20 cellular contexts compared by ENCODE assay signal in genomic region chr2:12589802-12590320, GRCh38.
DNase-seq lines count a peak whose midpoint lies in the region; ATAC-seq, FAIRE-seq and TF ChIP-seq lines count a peak whose summit lies in the region.
"Had no signal": no experiment of that assay in that cellular context is flagged by ENCODE, and none has a peak within 500 bp of the region (broad histone marks: within the 10 kb centered on the region; RNA-seq: fewer than 3 reads in every experiment).

No MANE protein-coding gene starts in this region.

- H3K27me3 ChIP-seq in DOHH2 (ENCODE audit: control insufficient read depth, low read length) (no peaks in the 10 kb centered on the region), H9 (ENCODE audit: insufficient read depth, low read length) (no peaks in the 10 kb centered on the region), GM12878 (replicated peaks in 1 of 2; ENCODE audit: control insufficient read depth in 2 of 2, insufficient read depth in 2 of 2, low read length in 1 of 2) (no peaks in the 10 kb centered on the region), parathyroid adenoma (ENCODE audit: control insufficient read depth, insufficient read depth, low read length) (no peaks in the 10 kb centered on the region)
- H3K27me3 ChIP-seq: SJSA1 had no signal

- in situ Hi-C loops in GM12878 (cut with MboI) = no loop called here

- H2BK20ac ChIP-seq in H9 (ENCODE audit: low read depth, low read length, poor library complexity, severe bottlenecking) = no peak overlapping the region

- no peak overlapping the region for H4K91ac ChIP-seq in H9 (ENCODE audit: insufficient read length, low read depth, low read length)

- no peaks in the 10 kb centered on the region for H3K36me3 Mint-ChIP-seq in H9 (ENCODE audit: insufficient read depth in 1 of 3, low read depth in 3 of 3)

- no peak overlapping the region for H2BK12ac ChIP-seq in H9 (ENCODE audit: insufficient read length, low read depth, low read length)

- BruUV-seq in GM12878 (replicated peaks; lab: Mats Ljungman, UMichigan) = no TSS peak

- no peak overlapping the region for H3K23ac ChIP-seq in H9 (ENCODE audit: insufficient read length, low read depth, low read length)

- RAD21 ChIA-PET in GM12878 (lab: Charles Lee; ENCODE audit: unreplicated experiment) = interaction anchor here (0.5 kb wide), 1 partner anchor 757 kb away, joined by 4 read pairs; no protein-coding TSS in a partner anchor

- H3K36me3 ChIP-seq in DOHH2 (ENCODE audit: control insufficient read depth, low read length) = no peaks in the 10 kb centered on the region
- H3K36me3 ChIP-seq in GM12878 (ENCODE audit: control insufficient read depth in 2 of 2, insufficient read depth in 2 of 2, low read length in 1 of 2) = no peaks in the 10 kb centered on the region
- no peaks in the 10 kb centered on the region for H3K36me3 ChIP-seq in parathyroid adenoma (ENCODE audit: control insufficient read depth, insufficient read depth, low read length)
- H3K36me3 ChIP-seq: BLaER1 treated with 17β-estradiol and CSF1 and Interleukin-3, amounts not matched to agents 10 nM and 100 nM; SJSA1 had no signal

- H3K4me3 ChIP-seq in DOHH2 (ENCODE audit: low read length) (peak overlapping the region; percentile 45), GM12878 (no peak overlapping the region), parathyroid adenoma (ENCODE audit: low read depth, low read length) (no peak overlapping the region)
- H3K4me3 ChIP-seq: BLaER1 treated with 17β-estradiol and CSF1 and Interleukin-3, amounts not matched to agents 10 nM and 100 nM; SJSA1 had no signal

- H3T11ph ChIP-seq in H9 (ENCODE audit: low read length) = peak overlapping the region; percentile 53

- no peak overlapping the region for H2BK120ac ChIP-seq in H9 (ENCODE audit: low read depth, low read length, poor library complexity, severe bottlenecking)

- H2AFZ ChIP-seq in H9 (ENCODE audit: low read length) = no peak overlapping the region
- H2AFZ ChIP-seq in GM12878 (ENCODE audit: control insufficient read depth, low read depth, low read length) = no peak overlapping the region
- H2AFZ ChIP-seq in parathyroid adenoma = peak overlapping the region; percentile 12

- no peak overlapping the region for H3K56ac ChIP-seq in H9 (ENCODE audit: insufficient read length, low read depth, low read length)

- TF ChIP-seq RAD21 in GM12878 (IDR thresholded peaks at IDR 0.05; ENCODE audit: insufficient read depth, low read depth, low read length) = no peak

- no peak overlapping the region for H3K4me3 Mint-ChIP-seq in H9
- H3K4me3 Mint-ChIP-seq: CD8-positive, alpha-beta memory T cell had no signal

- intact Hi-C loops in GM12878 (cut with micrococcal nuclease; ENCODE audit: unreplicated experiment) = loop anchor here (10.0 kb wide), 1 partner anchor 755 kb away; no protein-coding TSS in a partner anchor
- intact Hi-C loops in sciatic nerve (cut with DNase I) = no loop called here

- TF ChIP-seq CTCF in DOHH2 (IDR thresholded peaks at IDR 0.05; ENCODE audit: low read depth, low read length, poor library complexity, severe bottlenecking) (no peak), H9 (conservative IDR thresholded peaks at IDR 0.05) (no peak), GM12878 (IDR thresholded peaks at IDR 0.05 in 2 of 3, conservative IDR thresholded peaks at IDR 0.05 in 1 of 3; ENCODE audit: control insufficient read depth in 2 of 3, extremely low read depth in 1 of 3, insufficient read depth in 1 of 3, low read depth in 3 of 3, low read length in 3 of 3) (no peak), parathyroid adenoma (IDR thresholded peaks at IDR 0.05) (no peak)

- no peak for DNase-seq in H9
- no peak for DNase-seq in GM12878 (ENCODE audit: low read depth, low spot score)
- DNase-seq in LoVo (ENCODE audit: low spot score) = no peak
- DNase-seq in sciatic nerve (ENCODE audit: low spot score) = no peak
- DNase-seq: Calu3; CD8-positive, alpha-beta memory T cell; GF-D8; HCEC 1CT; IMR-90; NCI-H1105; NCI-H2081; NCI-H524 treated with DMSO at 0.1 percent for 48 hours; NCI-H82 had no signal

- no peaks in the 10 kb centered on the region for H3K9me2 ChIP-seq in DOHH2 (replicated peaks; ENCODE audit: control insufficient read depth, low read length)

- CTCF ChIA-PET in GM12878 (lab: Yijun Ruan, JAX) = interaction anchor here (0.8 to 1.2 kb wide), 3 partner anchors 11 to 44 kb away, joined by 3 read pairs; no protein-coding TSS in a partner anchor

- no peak overlapping the region for H2BK5ac ChIP-seq in H9 (ENCODE audit: insufficient read length, low read length)

- H2BK15ac ChIP-seq in H9 (ENCODE audit: low read depth, low read length) = no peak overlapping the region

- no peak overlapping the region for H3K18ac ChIP-seq in H9 (ENCODE audit: insufficient read length, low read depth, low read length)

- H3K27ac Mint-ChIP-seq in H9 = no peak overlapping the region

- no peak overlapping the region for H2AK5ac ChIP-seq in H9 (ENCODE audit: insufficient read length, low read length)

- no peak overlapping the region for H3K4ac ChIP-seq in H9 (ENCODE audit: low read depth, low read length)

- peaks cover 13% of the 10 kb centered on the region for H3F3A ChIP-seq in DOHH2 (ENCODE audit: control insufficient read depth, insufficient read depth)

- no peak overlapping the region for H3K14ac ChIP-seq in H9 (ENCODE audit: insufficient read depth, low read length)

- ATAC-seq in GM12878 = peak; percentile 41; the same call in 2 of the 3 replicates
- no peak for ATAC-seq in sciatic nerve
- ATAC-seq in GM21447 (IDR thresholded peaks at IDR 0.05; ENCODE audit: unreplicated experiment) = no peak
- ATAC-seq: Right ventricle myocardium inferior had no signal

- TF ChIP-seq POLR2A in GM12878 (IDR thresholded peaks at IDR 0.05; ENCODE audit: low read depth, low read length) = no peak

- peak overlapping the region; percentile 55 for H3K27ac ChIP-seq in DOHH2 (ENCODE audit: low read depth, low read length)
- no peak overlapping the region for H3K27ac ChIP-seq in H9 (ENCODE audit: insufficient read length, low read depth, low read length)
- H3K27ac ChIP-seq in GM12878 (ENCODE audit: control insufficient read depth, insufficient read depth) = no peak overlapping the region
- no peak overlapping the region for H3K27ac ChIP-seq in parathyroid adenoma
- H3K27ac ChIP-seq: BLaER1 treated with 17β-estradiol and CSF1 and Interleukin-3, amounts not matched to agents 10 nM and 100 nM; KMS-11; SJSA1 had no signal

- H4K20me1 ChIP-seq in DOHH2 (ENCODE audit: control insufficient read depth, insufficient read depth, low read depth, low read length) (no peaks in the 10 kb centered on the region), H9 (ENCODE audit: control insufficient read depth, insufficient read depth, insufficient read length) (no peaks in the 10 kb centered on the region), GM12878 (ENCODE audit: control insufficient read depth, insufficient read depth) (no peaks in the 10 kb centered on the region)
- H4K20me1 ChIP-seq: BLaER1 treated with 17β-estradiol and CSF1 and Interleukin-3, amounts not matched to agents 10 nM and 100 nM had no signal

- no peaks in the 10 kb centered on the region for H3K9me3 Mint-ChIP-seq in H9
- H3K9me3 Mint-ChIP-seq: CD8-positive, alpha-beta memory T cell had no signal

- H3K4me2 ChIP-seq in DOHH2 (ENCODE audit: low read length) (peak overlapping the region; percentile 60), H9 (ENCODE audit: insufficient read depth, insufficient read length, low read length) (no peak overlapping the region), GM12878 (ENCODE audit: control insufficient read depth, insufficient read depth) (peak overlapping the region; percentile 41), parathyroid adenoma (ENCODE audit: low read length) (no peak overlapping the region)
- H3K4me2 ChIP-seq: KMS-11 had no signal

- no peak overlapping the region for H4K8ac ChIP-seq in H9 (replicated peaks; ENCODE audit: insufficient read length, low read depth, low read length)

- H3K79me1 ChIP-seq in H9 (ENCODE audit: insufficient read depth, low read depth, low read length, poor library complexity, severe bottlenecking) = no peaks in the 10 kb centered on the region

- POLR2A ChIA-PET in GM12878 (lab: Charles Lee) = no interaction called here

- no peaks in the 10 kb centered on the region for H3K9me3 ChIP-seq in DOHH2 (ENCODE audit: control insufficient read depth, insufficient read depth, low read length)
- H3K9me3 ChIP-seq in H9 (ENCODE audit: control insufficient read depth, low read depth, low read length) = no peaks in the 10 kb centered on the region
- no peaks in the 10 kb centered on the region for H3K9me3 ChIP-seq in GM12878 (replicated peaks; ENCODE audit: control insufficient read depth, insufficient read depth, low read length)
- no peaks in the 10 kb centered on the region for H3K9me3 ChIP-seq in parathyroid adenoma (ENCODE audit: control insufficient read depth, low read length)
- H3K9me3 ChIP-seq: BLaER1 treated with 17β-estradiol and CSF1 and Interleukin-3, amounts not matched to agents 10 nM and 100 nM; SJSA1 had no signal

- H3K79me2 ChIP-seq in DOHH2 (ENCODE audit: control insufficient read depth, low read length) (no peaks in the 10 kb centered on the region), H9 (ENCODE audit: insufficient read depth, low read length) (no peaks in the 10 kb centered on the region), GM12878 (ENCODE audit: control insufficient read depth, insufficient read depth, low read length) (no peaks in the 10 kb centered on the region), parathyroid adenoma (no peaks in the 10 kb centered on the region)

- H3K4me1 ChIP-seq in DOHH2 (ENCODE audit: control insufficient read depth, low read length) (peaks cover 57% of the 10 kb centered on the region), H9 (ENCODE audit: insufficient read depth, low read length) (no peaks in the 10 kb centered on the region), GM12878 (ENCODE audit: control insufficient read depth, insufficient read depth, low read length) (peaks cover 19% of the 10 kb centered on the region), parathyroid adenoma (no peaks in the 10 kb centered on the region)

- FAIRE-seq in GM12878 (lab: Jason Lieb, UNC) = no peak

- H3K9ac ChIP-seq in H9 (ENCODE audit: extremely low read depth, insufficient read length, low read length) (no peak overlapping the region), GM12878 (ENCODE audit: control insufficient read depth, insufficient read depth, low read length) (no peak overlapping the region), parathyroid adenoma (no peak overlapping the region)
- H3K9ac ChIP-seq: BLaER1 treated with 17β-estradiol and CSF1 and Interleukin-3, amounts not matched to agents 10 nM and 100 nM; KMS-11 had no signal

- H3K4me1 Mint-ChIP-seq in H9 = no peaks in the 10 kb centered on the region

- no CpG with 5 or more reads among the region's 5 CpGs for WGBS in H9 (ENCODE audit: extremely low coverage, insufficient read length, low lambda C conversion rate)
- 33% methylated on average over 5 of the region's 5 CpGs for WGBS in GM12878 (ENCODE audit: insufficient coverage, insufficient replicate concordance, low lambda C conversion rate, missing lambda C conversion rate)

- no peak overlapping the region for H4K5ac ChIP-seq in H9 (ENCODE audit: insufficient read length, low read depth, low read length)

- TF ChIP-seq EP300 in GM12878 (IDR thresholded peaks at IDR 0.05; ENCODE audit: borderline replicate concordance in 1 of 2, control insufficient read depth in 1 of 2, low read depth in 2 of 2, low read length in 2 of 2) = no peak

- H3K27me3 Mint-ChIP-seq in H9 (ENCODE audit: low read depth) = no peaks in the 10 kb centered on the region
- H3K27me3 Mint-ChIP-seq: CD8-positive, alpha-beta memory T cell had no signal

- SMC1A ChIA-PET in GM12878 (lab: Charles Lee; ENCODE audit: uncharacterized antibody, unreplicated experiment) = interaction anchor here (1.0 kb wide), 1 partner anchor 43 kb away, joined by 3 read pairs; no protein-coding TSS in a partner anchor

- H3K23me2 ChIP-seq in H9 (ENCODE audit: insufficient read length, low read depth, low read length, poor library complexity, severe bottlenecking) = no peaks in the 10 kb centered on the region

Comparison
In these comparisons a context has a peak if more than half of its experiments do, and no peak if none do; other contexts are left out.
1. H3K4me2 ChIP-seq: peak in DOHH2 (single experiment) and GM12878 (single experiment); none in H9 (single experiment) and parathyroid adenoma (single experiment).